Comparison of ENCODE assay signal across 1 cellular context in genomic region chr10:26480909-26481703, GRCh38.
TF ChIP-seq lines count a peak whose summit lies in the region.

No MANE protein-coding gene starts in this region.

TF ChIP-seq in HepG2, 621 proteins besides CTCF, POLR2A, EP300 and RAD21 (continued from another document):
- TF ChIP-seq GATA4 (IDR thresholded peaks at IDR 0.05; ENCODE audit: borderline replicate concordance, low read depth): no peak
- no peak for TF ChIP-seq ZNF670 (CRISPR knock-in tag; IDR thresholded peaks at IDR 0.05; ENCODE audit: borderline replicate concordance)
TF ChIP-seq in HepG2: peak in this region for 0.
